Comparison of ENCODE assay signal across 14 cellular contexts in the genomic region with DNA sequence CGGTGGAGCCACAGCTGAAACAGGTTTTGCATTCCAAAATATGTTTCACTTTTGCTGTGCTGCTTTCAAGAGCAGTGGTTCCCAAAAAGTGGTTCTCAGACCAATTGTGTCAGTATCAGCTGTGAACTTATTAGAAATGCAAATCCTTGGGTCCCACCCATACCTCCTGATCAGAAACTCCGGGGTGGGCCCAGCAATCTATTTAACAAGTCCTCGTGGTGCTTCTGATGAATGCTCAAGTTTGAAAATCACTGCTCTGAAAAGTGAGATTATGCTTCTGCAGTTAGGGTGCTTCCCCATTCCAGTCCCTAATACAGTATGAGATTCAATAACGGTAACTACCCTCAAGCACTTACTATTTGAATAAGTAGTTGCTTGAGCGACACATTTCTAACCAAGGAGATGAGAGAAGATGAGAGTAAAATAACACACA. TPM values are rescaled to one million over a fixed set of nuclear protein-coding genes. Genes with fewer than 3 reads are reported as not detected.
DNase-seq lines count a peak whose midpoint lies in the region; ATAC-seq, FAIRE-seq and TF ChIP-seq lines count a peak whose summit lies in the region.
"Had no signal": no experiment of that assay in that cellular context is flagged by ENCODE, and none has a peak within 500 bp of the region (broad histone marks: within the 10 kb centered on the region; RNA-seq: fewer than 3 reads in every experiment).

No MANE protein-coding gene starts in this region.

- no peaks in the 10 kb centered on the region for H3K27me3 ChIP-seq in right atrium auricular region

- DNase-seq in GM12892 (ENCODE audit: insufficient read length), result no peak
- no peak for DNase-seq in hippocampal formation (lab: John Stamatoyannopoulos, UW)
- DNase-seq in NCI-H510A treated with DMSO at 0.1 percent for 48 hours (lab: John Stamatoyannopoulos, UW), result no peak
- DNase-seq in right atrium auricular region (ENCODE audit: low spot score), result no peak
- no peak for DNase-seq in AG08395 (ENCODE audit: low spot score)
- DNase-seq: activated T-cell treated with anti-CD3 and anti-CD28 coated beads, Interleukin-2, amount 50 U/mL, for 24 hours; Caco-2; NCI-H2107; trophoblast cell had no signal

- no peaks in the 10 kb centered on the region for H3K4me1 ChIP-seq in right atrium auricular region
- H3K4me1 ChIP-seq: A549, Caco-2 had no signal

- TF ChIP-seq POLR2A in GM12892 (IDR thresholded peaks at IDR 0.05; ENCODE audit: low read depth, low read length), result no peak

- no peaks in the 10 kb centered on the region for H3K36me3 ChIP-seq in right atrium auricular region

- ATAC-seq in GM19468 (IDR thresholded peaks at IDR 0.05; ENCODE audit: extremely low read depth, unreplicated experiment), result peak; percentile 28
- ATAC-seq in HG02763 (IDR thresholded peaks at IDR 0.05; ENCODE audit: unreplicated experiment), result peak; percentile 53
- ATAC-seq in HG03432 (IDR thresholded peaks at IDR 0.05; ENCODE audit: unreplicated experiment), result peak; percentile 88
- ATAC-seq: A549, WTC11 had no signal

- H3K9me3 ChIP-seq in right atrium auricular region, result no peaks in the 10 kb centered on the region
- H3K9me3 ChIP-seq: A549, Caco-2 had no signal

- no peak for TF ChIP-seq CTCF in right atrium auricular region (IDR thresholded peaks at IDR 0.05)

- H3K4me3 ChIP-seq in right atrium auricular region, result no peak overlapping the region
- H3K4me3 ChIP-seq: A549 had no signal

- no peak overlapping the region for H3K27ac ChIP-seq in right atrium auricular region
- H3K27ac ChIP-seq: A549 had no signal

- FAIRE-seq in GM12892 (lab: Jason Lieb, UNC), result peak; percentile 74
- FAIRE-seq: A549 had no signal

RNA-seq across cellular contexts. Expression of a gene that starts 17.8 kb away (rescaled TPM):
- polyA plus RNA-seq in GM12892 (2012; ENCODE audit: missing spikeins), result 53.7 TPM
- 10 to 100 TPM; 57.7 to 66.3 TPM for total RNA-seq in right atrium auricular region

Comparison
In these comparisons a context has a peak if more than half of its experiments do, and no peak if none do; other contexts are left out.
1. ATAC-seq: peak in every context shown above with its lines; median percentile 88 in HG03432; 53 in HG02763; 28 in GM19468.